Comparison of ENCODE assay signal across 8 cellular contexts in the genomic region with DNA sequence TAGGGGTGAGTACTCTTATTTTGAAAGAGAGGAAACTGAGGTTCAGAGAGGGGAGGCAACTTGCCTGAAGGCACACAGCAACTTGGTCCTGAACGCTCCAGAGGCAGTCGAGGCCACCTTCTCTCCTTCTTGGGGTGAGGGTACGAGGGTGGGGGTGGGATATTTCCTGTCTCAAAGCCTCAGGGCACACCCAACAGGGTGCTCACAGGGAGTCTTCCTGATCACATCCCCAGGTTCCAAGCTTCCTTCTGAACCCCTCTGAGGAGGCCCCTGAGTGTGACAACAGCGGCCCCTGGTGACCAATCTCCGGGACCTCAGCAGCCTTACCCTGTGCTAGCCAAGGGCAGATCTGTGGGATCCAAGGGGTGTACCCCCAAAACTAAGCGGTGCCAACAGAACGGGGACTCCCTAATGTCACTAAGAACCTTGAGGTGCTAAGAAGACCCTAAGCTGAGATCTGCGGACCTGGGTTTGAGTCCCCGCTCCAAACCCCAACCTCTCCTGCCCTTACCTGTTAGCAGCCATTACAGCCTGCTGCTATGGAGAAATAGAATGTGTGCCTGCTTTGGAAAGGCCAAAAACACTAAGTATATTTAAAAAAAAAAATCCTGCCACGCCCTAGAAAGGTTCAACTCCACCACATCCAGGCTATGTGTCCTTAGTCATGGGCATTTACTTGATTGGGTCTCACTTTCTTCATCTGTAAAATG. TPM values are rescaled to one million over a fixed set of nuclear protein-coding genes. Genes with fewer than 3 reads are reported as not detected.
DNase-seq lines count a peak whose midpoint lies in the region; ATAC-seq and TF ChIP-seq lines count a peak whose summit lies in the region.

No MANE protein-coding gene starts in this region.

- H3K4me3 Mint-ChIP-seq in GM23338 = no peak overlapping the region
- no peak overlapping the region for H3K4me3 Mint-ChIP-seq in activated CD4-positive, alpha-beta memory T cell treated with anti-CD3 and anti-CD28 coated beads, Interleukin-2, amount 10 ng/mL, durations not matched to agents 7 days and 5 days

- DNase-seq in AML-193 (lab: John Stamatoyannopoulos, UW) (peak; percentile 22 to 39), GM23338 (ENCODE audit: low spot score) (peak; percentile 87), NCI-H526 (lab: John Stamatoyannopoulos, UW) (peak; percentile 22 to 82), mesendoderm (peak; percentile 72)
- DNase-seq in activated CD4-positive, alpha-beta memory T cell treated with anti-CD3 and anti-CD28 coated beads, Interleukin-2, amount 10 ng/mL, durations not matched to agents 7 days and 5 days = peak; percentile 73
- peak; percentile 31 to 58 (median 35) for DNase-seq in effector memory CD4-positive, alpha-beta T cell
- DNase-seq in stimulated activated CD8-positive, alpha-beta memory T cell treated with anti-CD3 and anti-CD28 coated beads, Interleukin-15, amount 100 ng/mL, for 4 hours (ENCODE audit: low read depth in 2 of 2) = peak; percentile 17 to 36

- no peaks in the 10 kb centered on the region for H3F3A ChIP-seq in GM23338 (replicated peaks; ENCODE audit: low read depth)

- no peak overlapping the region for H4K8ac ChIP-seq in mesendoderm (ENCODE audit: low read depth, low read length)

- no peak overlapping the region for H3K18ac ChIP-seq in mesendoderm (ENCODE audit: low read length)

- H3K27ac Mint-ChIP-seq in GM23338 = no peak overlapping the region
- H3K27ac Mint-ChIP-seq in activated CD4-positive, alpha-beta memory T cell treated with anti-CD3 and anti-CD28 coated beads, Interleukin-2, amount 10 ng/mL, durations not matched to agents 7 days and 5 days = no peak overlapping the region

- H3K27me3 ChIP-seq in GM23338 (ENCODE audit: insufficient read depth) (no peaks in the 10 kb centered on the region), mesendoderm (ENCODE audit: insufficient read depth, low read length, poor library complexity) (no peaks in the 10 kb centered on the region)
- no peaks in the 10 kb centered on the region for H3K27me3 ChIP-seq in effector memory CD4-positive, alpha-beta T cell (replicated peaks; ENCODE audit: control insufficient read depth, insufficient read depth, low read length, poor library complexity, severe bottlenecking)

- H3K79me2 ChIP-seq in GM23338 (replicated peaks; ENCODE audit: insufficient read depth) (no peaks in the 10 kb centered on the region), mesendoderm (ENCODE audit: control insufficient read depth, insufficient read depth, low read length) (no peaks in the 10 kb centered on the region)

- H3K36me3 ChIP-seq in GM23338 (ENCODE audit: insufficient read depth) (no peaks in the 10 kb centered on the region), mesendoderm (ENCODE audit: control insufficient read depth, insufficient read depth, low read length) (no peaks in the 10 kb centered on the region)
- no peaks in the 10 kb centered on the region for H3K36me3 ChIP-seq in effector memory CD4-positive, alpha-beta T cell (ENCODE audit: control insufficient read depth, insufficient read depth, low read length)

- no CpG with 5 or more reads among the region's 10 CpGs for WGBS in mesendoderm (ENCODE audit: extremely low coverage, insufficient coverage, low lambda C conversion rate)

- H3K9me3 Mint-ChIP-seq in GM23338 = peaks cover 6% of the 10 kb centered on the region
- H3K9me3 Mint-ChIP-seq in activated CD4-positive, alpha-beta memory T cell treated with anti-CD3 and anti-CD28 coated beads, Interleukin-2, amount 10 ng/mL, durations not matched to agents 7 days and 5 days = no peaks in the 10 kb centered on the region

- H2AK5ac ChIP-seq in mesendoderm (ENCODE audit: low read length) = no peak overlapping the region

- no peak overlapping the region for H2BK120ac ChIP-seq in mesendoderm (ENCODE audit: low read depth, low read length)

- H3K23ac ChIP-seq in mesendoderm (ENCODE audit: low read length) = no peak overlapping the region

- peaks cover 19% of the 10 kb centered on the region for H3K4me1 Mint-ChIP-seq in GM23338
- peaks cover 6% of the 10 kb centered on the region for H3K4me1 Mint-ChIP-seq in activated CD4-positive, alpha-beta memory T cell treated with anti-CD3 and anti-CD28 coated beads, Interleukin-2, amount 10 ng/mL, durations not matched to agents 7 days and 5 days

- no peak overlapping the region for H2AFZ ChIP-seq in GM23338

- no peak overlapping the region for H3K9ac ChIP-seq in mesendoderm (ENCODE audit: low read length)

- no peaks in the 10 kb centered on the region for H3K9me3 ChIP-seq in effector memory CD4-positive, alpha-beta T cell (ENCODE audit: control insufficient read depth, low read length)

- no peak overlapping the region for H3K56ac ChIP-seq in mesendoderm (ENCODE audit: low read length)

- H3K4me2 ChIP-seq in GM23338 (no peak overlapping the region), mesendoderm (ENCODE audit: low read length) (no peak overlapping the region)

- CTCF ChIA-PET in activated CD4-positive, alpha-beta memory T cell treated with anti-CD3 and anti-CD28 coated beads, Interleukin-2, amount 10 ng/mL, durations not matched to agents 7 days and 5 days (lab: Charles Lee) = interaction anchor here (0.6 to 6.8 kb wide), 11 partner anchors 27 to 354 kb away, joined by 3 to 55 read pairs (median 4); no protein-coding TSS in a partner anchor

- H3K4me3 ChIP-seq in GM23338 = no peak overlapping the region
- H3K4me3 ChIP-seq in effector memory CD4-positive, alpha-beta T cell (ENCODE audit: insufficient read depth, low read depth, low read length, poor library complexity, severe bottlenecking) = no peak overlapping the region
- no peak overlapping the region for H3K4me3 ChIP-seq in mesendoderm (ENCODE audit: low read length)

- no peak overlapping the region for H3K27ac ChIP-seq in GM23338 (ENCODE audit: low read depth)
- no peak overlapping the region for H3K27ac ChIP-seq in effector memory CD4-positive, alpha-beta T cell (ENCODE audit: insufficient read depth, low read length, poor library complexity, severe bottlenecking)
- H3K27ac ChIP-seq in mesendoderm (ENCODE audit: low read depth, low read length) = no peak overlapping the region

- TF ChIP-seq CTCF in GM23338 (conservative IDR thresholded peaks at IDR 0.05; ENCODE audit: low read depth in 2 of 2) = peak; percentile 94

- H2BK15ac ChIP-seq in mesendoderm (replicated peaks; ENCODE audit: low read depth) = no peak overlapping the region

- H3K4ac ChIP-seq in mesendoderm (ENCODE audit: low read depth, low read length) = no peak overlapping the region

- H3K9me2 ChIP-seq in GM23338 (ENCODE audit: insufficient read depth) = no peaks in the 10 kb centered on the region

- POLR2A ChIA-PET in activated CD4-positive, alpha-beta memory T cell treated with anti-CD3 and anti-CD28 coated beads, Interleukin-2, amount 10 ng/mL, durations not matched to agents 7 days and 5 days (lab: Charles Lee) = interaction anchor here (0.6 kb wide), 1 partner anchor 1127 kb away, joined by 3 read pairs; no protein-coding TSS in a partner anchor

- H4K5ac ChIP-seq in mesendoderm (ENCODE audit: low read length) = no peak overlapping the region

- no peaks in the 10 kb centered on the region for H3K79me1 ChIP-seq in mesendoderm (ENCODE audit: low read length)

- H2BK5ac ChIP-seq in mesendoderm (ENCODE audit: low read length) = no peak overlapping the region

- H3K4me1 ChIP-seq in GM23338 (ENCODE audit: insufficient read depth) (no peaks in the 10 kb centered on the region), mesendoderm (ENCODE audit: control insufficient read depth, low read depth, low read length) (no peaks in the 10 kb centered on the region)
- no peaks in the 10 kb centered on the region for H3K4me1 ChIP-seq in effector memory CD4-positive, alpha-beta T cell (ENCODE audit: control insufficient read depth, insufficient read depth, low read length, poor library complexity, severe bottlenecking)

- peaks cover 9% of the 10 kb centered on the region for H3K27me3 Mint-ChIP-seq in GM23338 (ENCODE audit: insufficient read depth, low read depth, poor library complexity)
- peaks cover 10% of the 10 kb centered on the region for H3K27me3 Mint-ChIP-seq in activated CD4-positive, alpha-beta memory T cell treated with anti-CD3 and anti-CD28 coated beads, Interleukin-2, amount 10 ng/mL, durations not matched to agents 7 days and 5 days

- ATAC-seq in GM23338 = peak; percentile 89
- ATAC-seq in GM18520 (IDR thresholded peaks at IDR 0.05; ENCODE audit: unreplicated experiment) = no peak

- H4K20me1 ChIP-seq in GM23338 (replicated peaks; ENCODE audit: insufficient read depth) = no peaks in the 10 kb centered on the region

- H3K36me3 Mint-ChIP-seq in GM23338 (ENCODE audit: low read depth) = no peaks in the 10 kb centered on the region
- no peaks in the 10 kb centered on the region for H3K36me3 Mint-ChIP-seq in activated CD4-positive, alpha-beta memory T cell treated with anti-CD3 and anti-CD28 coated beads, Interleukin-2, amount 10 ng/mL, durations not matched to agents 7 days and 5 days (ENCODE audit: low read depth)

TF ChIP-seq in GM23338, 12 proteins besides CTCF, POLR2A, EP300 and RAD21 (continues in another document):
- no peak for TF ChIP-seq NANOG (IDR thresholded peaks at IDR 0.05; ENCODE audit: borderline replicate concordance)
- no peak for TF ChIP-seq STAT1 (IDR thresholded peaks at IDR 0.05; ENCODE audit: unreplicated experiment)
- TF ChIP-seq, protein P1, sequence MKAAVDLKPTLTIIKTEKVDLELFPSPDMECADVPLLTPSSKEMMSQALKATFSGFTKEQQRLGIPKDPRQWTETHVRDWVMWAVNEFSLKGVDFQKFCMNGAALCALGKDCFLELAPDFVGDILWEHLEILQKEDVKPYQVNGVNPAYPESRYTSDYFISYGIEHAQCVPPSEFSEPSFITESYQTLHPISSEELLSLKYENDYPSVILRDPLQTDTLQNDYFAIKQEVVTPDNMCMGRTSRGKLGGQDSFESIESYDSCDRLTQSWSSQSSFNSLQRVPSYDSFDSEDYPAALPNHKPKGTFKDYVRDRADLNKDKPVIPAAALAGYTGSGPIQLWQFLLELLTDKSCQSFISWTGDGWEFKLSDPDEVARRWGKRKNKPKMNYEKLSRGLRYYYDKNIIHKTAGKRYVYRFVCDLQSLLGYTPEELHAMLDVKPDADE (IDR thresholded peaks at IDR 0.05) = no peak
- TF ChIP-seq POLR2AphosphoS5 (IDR thresholded peaks at IDR 0.05; ENCODE audit: low read depth) = no peak

RNA-seq across cellular contexts. Expression of a gene that starts 57.9 kb away (rescaled TPM):
- total RNA-seq in GM23338 (2014; rRNA removed; shearing (Covaris generic)) = 1.0 and 1.1 TPM in 2 replicates
- polyA plus RNA-seq in GM23338 (2016; fragmentation: Nextera tagmentation; extraction: Ambion mirVana) = 0.50 and 0.66 TPM in 2 replicates
- total RNA-seq in activated CD4-positive, alpha-beta memory T cell treated with anti-CD3 and anti-CD28 coated beads, Interleukin-2, amount 10 ng/mL, durations not matched to agents 7 days and 5 days = not detected
- 1.2 TPM for polyA plus RNA-seq in mesendoderm (2013, experiment 1 of 2)
- polyA plus RNA-seq in mesendoderm (2013, experiment 2 of 2) = 1.2 TPM

Comparison
In these comparisons a context has a peak if more than half of its experiments do, and no peak if none do; other contexts are left out.
1. DNase-seq: peak in every context shown above with its lines; median percentile 87 in GM23338; 73 in activated CD4-positive, alpha-beta memory T cell treated with anti-CD3 and anti-CD28 coated beads, Interleukin-2, amount 10 ng/mL, durations not matched to agents 7 days and 5 days; 72 in mesendoderm; 52 in NCI-H526; 35 in effector memory CD4-positive, alpha-beta T cell; 30 in AML-193; 26 in stimulated activated CD8-positive, alpha-beta memory T cell treated with anti-CD3 and anti-CD28 coated beads, Interleukin-15, amount 100 ng/mL, for 4 hours.